In the genomic region with DNA sequence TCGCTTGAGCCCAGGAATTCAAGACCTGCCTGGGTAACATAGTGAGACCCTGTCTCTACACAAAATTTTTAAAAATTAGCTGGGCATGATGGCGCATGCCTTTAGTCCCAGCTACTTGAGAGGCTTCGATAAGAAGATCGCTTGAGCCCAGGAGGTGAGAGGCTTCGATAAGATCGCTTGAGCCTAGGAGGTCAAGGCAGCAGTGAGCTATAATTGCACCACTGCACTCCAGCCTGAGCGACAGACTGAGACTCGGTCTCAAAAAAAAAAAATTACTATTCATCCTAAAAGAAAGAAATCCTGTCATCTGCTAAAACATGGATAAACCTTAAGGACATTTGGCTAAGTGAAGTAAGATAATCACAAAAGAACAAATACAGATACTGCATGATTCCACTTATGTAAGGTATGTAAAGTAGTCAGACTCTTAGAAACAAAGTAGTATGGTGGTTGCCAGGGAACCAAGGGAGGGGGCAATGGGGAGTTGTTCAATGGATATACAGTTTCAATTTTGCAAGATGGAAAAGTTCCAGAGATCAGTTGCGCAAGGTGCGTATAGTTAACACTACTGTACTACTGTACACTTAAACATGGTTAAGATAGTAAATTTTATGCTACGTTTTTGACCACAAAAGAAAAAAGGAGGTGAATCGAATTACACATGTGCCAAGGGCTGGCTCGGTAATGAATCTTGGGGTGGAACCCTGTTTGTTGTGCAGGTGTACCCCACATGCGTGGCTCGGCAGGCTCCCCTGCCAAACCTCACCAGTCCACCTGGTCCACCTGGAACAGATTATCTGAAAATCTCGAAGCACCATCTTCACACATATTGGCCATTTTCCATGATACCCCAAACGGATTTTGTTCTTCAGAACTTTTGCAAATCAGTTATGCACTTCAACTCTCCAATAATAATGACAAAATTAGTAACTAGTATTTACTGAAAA, we compare ENCODE assay signal across 20 cellular contexts. TPM values are rescaled to one million over a fixed set of nuclear protein-coding genes. Genes with fewer than 3 reads are reported as not detected.
DNase-seq lines count a peak whose midpoint lies in the region; ATAC-seq, FAIRE-seq and TF ChIP-seq lines count a peak whose summit lies in the region.
"Had no signal": no experiment of that assay in that cellular context is flagged by ENCODE, and none has a peak within 500 bp of the region (broad histone marks: within the 10 kb centered on the region; RNA-seq: fewer than 3 reads in every experiment).

No MANE protein-coding gene starts in this region.

- no peak overlapping the region for H3K27ac ChIP-seq in kidney (ENCODE audit: low read depth in 2 of 2, low read length in 2 of 2)

- H3K36me3 Mint-ChIP-seq in T-helper 17 cell (ENCODE audit: low read depth), result peaks cover 7% of the 10 kb centered on the region
- H3K36me3 Mint-ChIP-seq: activated naive CD8-positive, alpha-beta T cell treated with anti-CD3 and anti-CD28 coated beads for 36 hours; brain; immature natural killer cell; mesothelial cell of epicardium; stimulated activated memory B cell treated with anti-CD40 and anti-IgM and Interleukin-4, amounts not matched to agents 10 μg/mL and 1 μg/mL and 100 μg/mL, for 72 hours had no signal

- no peak for ATAC-seq in T-helper 17 cell
- ATAC-seq: stimulated activated memory B cell treated with anti-CD40 and anti-IgM and Interleukin-4, amounts not matched to agents 10 μg/mL and 1 μg/mL and 100 μg/mL, for 72 hours had no signal

- TF ChIP-seq CTCF in kidney (IDR thresholded peaks at IDR 0.05; ENCODE audit: borderline replicate concordance, extremely low read depth, insufficient read depth) (no peak), GM10266 (IDR thresholded peaks at IDR 0.05; ENCODE audit: control insufficient read depth, insufficient read depth, low read depth, missing control alignments) (no peak)

- peaks cover 2% of the 10 kb centered on the region for H3K4me1 Mint-ChIP-seq in T-helper 17 cell
- H3K4me1 Mint-ChIP-seq: activated naive CD8-positive, alpha-beta T cell treated with anti-CD3 and anti-CD28 coated beads for 36 hours; immature natural killer cell; neural crest cell; stimulated activated memory B cell treated with anti-CD40 and anti-IgM and Interleukin-4, amounts not matched to agents 10 μg/mL and 1 μg/mL and 100 μg/mL, for 72 hours had no signal

- in situ Hi-C loops in KBM-7 (cut with MboI; ENCODE audit: low pct_unique_long_range_greater_than_20kb, low sequenced_read_pairs), result no loop called here

- no peak for FAIRE-seq in kidney (lab: Jason Lieb, UNC)
- FAIRE-seq: H1 had no signal

- H3K9me3 ChIP-seq in T-helper 17 cell (ENCODE audit: control insufficient read depth, low read length, poor library complexity, severe bottlenecking) (no peaks in the 10 kb centered on the region), kidney (ENCODE audit: control insufficient read depth in 1 of 2, low read length in 2 of 2) (no peaks in the 10 kb centered on the region)

- H3K4me3 Mint-ChIP-seq in T-helper 17 cell, result no peak overlapping the region
- H3K4me3 Mint-ChIP-seq: activated naive CD8-positive, alpha-beta T cell treated with anti-CD3 and anti-CD28 coated beads for 36 hours; brain; immature natural killer cell; mesothelial cell of epicardium; neural crest cell; stimulated activated memory B cell treated with anti-CD40 and anti-IgM and Interleukin-4, amounts not matched to agents 10 μg/mL and 1 μg/mL and 100 μg/mL, for 72 hours had no signal

- peak overlapping the region; percentile 11 for H3K27ac Mint-ChIP-seq in T-helper 17 cell
- H3K27ac Mint-ChIP-seq: activated naive CD8-positive, alpha-beta T cell treated with anti-CD3 and anti-CD28 coated beads for 36 hours; immature natural killer cell; mesothelial cell of epicardium; stimulated activated memory B cell treated with anti-CD40 and anti-IgM and Interleukin-4, amounts not matched to agents 10 μg/mL and 1 μg/mL and 100 μg/mL, for 72 hours had no signal

- intact Hi-C loops in kidney (cut with DNase I), result no loop called here

- peaks cover 3 to 6% of the 10 kb centered on the region in 2 donors for H3K4me1 ChIP-seq in kidney (ENCODE audit: control insufficient read depth in 1 of 2, insufficient read depth in 1 of 2, low read depth in 1 of 2, low read length in 2 of 2)

- H3K9ac ChIP-seq in kidney (ENCODE audit: low read length in 2 of 2), result no peak overlapping the region

- no peaks in the 10 kb centered on the region for H3K27me3 Mint-ChIP-seq in T-helper 17 cell
- H3K27me3 Mint-ChIP-seq: brain had no signal

- DNase-seq in KBM-7 (peak; percentile 39), NCI-H2107 (lab: John Stamatoyannopoulos, UW) (peak; percentile 66), T-helper 17 cell (no peak), kidney (peak; percentile 10), GM10266 (ENCODE audit: extremely low spot score) (no peak), SK-N-DZ (ENCODE audit: low spot score) (no peak), NCI-H774 (lab: John Stamatoyannopoulos, UW) (no peak), SHP77 (lab: John Stamatoyannopoulos, UW) (no peak)
- DNase-seq: activated CD4-positive, CD25-positive, alpha-beta regulatory T cell; activated CD8-positive, alpha-beta memory T cell treated with anti-CD3 and anti-CD28 coated beads for 24 hours; activated naive CD8-positive, alpha-beta T cell treated with anti-CD3 and anti-CD28 coated beads for 36 hours; COR-L47; dermis blood vessel endothelial cell; immature natural killer cell; NCI-H2029 treated with DMSO at 0.1 percent for 48 hours had no signal

- no peak overlapping the region for H3K4me3 ChIP-seq in kidney (ENCODE audit: low read length in 2 of 2)

- no peaks in the 10 kb centered on the region for H3K36me3 ChIP-seq in kidney (ENCODE audit: control insufficient read depth in 1 of 2, insufficient read depth in 2 of 2, low read length in 2 of 2)

RNA-seq across cellular contexts. Expression of gene ATP2A2, which starts 18.3 kb away (rescaled TPM):
- 100 to 1,000 TPM; 109 to 116 TPM for total RNA-seq in T-helper 17 cell
- 221 TPM for total RNA-seq in kidney
- 37.2 TPM for polyA plus RNA-seq in kidney (ENCODE audit: insufficient read depth, low read depth, low replicate concordance)
- 89.4 and 103 TPM in 2 replicates for polyA plus RNA-seq in SK-N-DZ (2014; cell fraction: cytosol; rRNA removed)
- 90.0 and 149 TPM in 2 replicates for polyA plus RNA-seq in SK-N-DZ (2014; cell fraction: nucleus; rRNA removed)

Comparison
In these comparisons a context has a peak if more than half of its experiments do, and no peak if none do; other contexts are left out.
1. DNase-seq: peak in KBM-7 (single experiment), NCI-H2107 (single experiment) and kidney (single experiment); none in T-helper 17 cell (0 of 3), GM10266 (single experiment), SK-N-DZ (single experiment), NCI-H774 (single experiment) and SHP77 (0 of 2).